10 cellular contexts compared by ENCODE assay signal in genomic region chr9:112447283-112447761, GRCh38. TPM values are rescaled to one million over a fixed set of nuclear protein-coding genes. Genes with fewer than 3 reads are reported as not detected.
DNase-seq lines count a peak whose midpoint lies in the region; ATAC-seq and TF ChIP-seq lines count a peak whose summit lies in the region.
"Had no signal": no experiment of that assay in that cellular context is flagged by ENCODE, and none has a peak within 500 bp of the region (broad histone marks: within the 10 kb centered on the region; RNA-seq: fewer than 3 reads in every experiment).

No MANE protein-coding gene starts in this region.

- H2AFZ ChIP-seq in SK-N-SH (ENCODE audit: low read depth), result no peak overlapping the region
- H2AFZ ChIP-seq: GM23338 had no signal

- no peaks in the 10 kb centered on the region for H4K20me1 ChIP-seq in SK-N-SH (ENCODE audit: insufficient read depth)

- peak; percentile 62 for ATAC-seq in gastroesophageal sphincter
- ATAC-seq in HG03280 (IDR thresholded peaks at IDR 0.05; ENCODE audit: unreplicated experiment), result no peak
- ATAC-seq: GM23338 had no signal

- peaks cover 6% of the 10 kb centered on the region for H3K4me1 Mint-ChIP-seq in activated CD4-positive, alpha-beta memory T cell treated with anti-CD3 and anti-CD28 coated beads, Interleukin-2, amount 10 ng/mL, durations not matched to agents 7 days and 5 days
- H3K4me1 Mint-ChIP-seq: GM23338 had no signal

- H3K36me3 ChIP-seq in SK-N-SH (replicated peaks in 1 of 2; ENCODE audit: control insufficient read depth in 1 of 2, insufficient read depth in 2 of 2, low read length in 1 of 2) (peaks cover 2 to 16% of the 10 kb centered on the region in 2 experiments), gastroesophageal sphincter (peaks cover 0 to 21% of the 10 kb centered on the region in 2 donors), skeletal muscle tissue (ENCODE audit: control insufficient read depth in 3 of 3, insufficient read depth in 3 of 3, low read length in 3 of 3) (peaks cover 0 to 6% (median 5%) of the 10 kb centered on the region in 3 donors), WERI-Rb-1 (peaks cover 2% of the 10 kb centered on the region; the same call in 1 of the 2 replicates)

- CTCF ChIA-PET in SK-N-SH (lab: Yijun Ruan, JAX), result no interaction called here
- CTCF ChIA-PET in activated CD4-positive, alpha-beta memory T cell treated with anti-CD3 and anti-CD28 coated beads, Interleukin-2, amount 10 ng/mL, durations not matched to agents 7 days and 5 days (lab: Charles Lee), result no interaction called here

- H3K4me3 Mint-ChIP-seq in activated CD4-positive, alpha-beta memory T cell treated with anti-CD3 and anti-CD28 coated beads, Interleukin-2, amount 10 ng/mL, durations not matched to agents 7 days and 5 days, result no peak overlapping the region
- H3K4me3 Mint-ChIP-seq: GM23338 had no signal

- H3K9me3 Mint-ChIP-seq in activated CD4-positive, alpha-beta memory T cell treated with anti-CD3 and anti-CD28 coated beads, Interleukin-2, amount 10 ng/mL, durations not matched to agents 7 days and 5 days, result no peaks in the 10 kb centered on the region
- H3K9me3 Mint-ChIP-seq: GM23338 had no signal

- H3K27me3 ChIP-seq in SK-N-SH (ENCODE audit: insufficient read depth) (no peaks in the 10 kb centered on the region), gastroesophageal sphincter (no peaks in the 10 kb centered on the region), skeletal muscle tissue (ENCODE audit: control insufficient read depth in 3 of 3, insufficient read depth in 3 of 3, low read length in 3 of 3) (no peaks in the 10 kb centered on the region), WERI-Rb-1 (ENCODE audit: insufficient read depth, low read depth, severe bottlenecking) (no peaks in the 10 kb centered on the region)

- 47% methylated on average over 2 of the region's 2 CpGs for WGBS in SK-N-SH (ENCODE audit: low lambda C conversion rate)
- WGBS in gastroesophageal sphincter (ENCODE audit: low coverage in 1 of 2), 2 donors, result 0 to 21% methylated on average over 1 to 2 of the region's 2 CpGs

- DNase-seq in HCEC 1CT (peak; percentile 34), SK-N-SH (no peak), WERI-Rb-1 (no peak), hypothalamus (lab: John Stamatoyannopoulos, UW) (no peak)
- DNase-seq in activated CD4-positive, alpha-beta memory T cell treated with anti-CD3 and anti-CD28 coated beads, Interleukin-2, amount 10 ng/mL, durations not matched to agents 7 days and 5 days, result no peak
- DNase-seq: NCI-H82 had no signal

- H3K27me3 Mint-ChIP-seq in activated CD4-positive, alpha-beta memory T cell treated with anti-CD3 and anti-CD28 coated beads, Interleukin-2, amount 10 ng/mL, durations not matched to agents 7 days and 5 days, result no peaks in the 10 kb centered on the region

- no peaks in the 10 kb centered on the region for H3K9me2 ChIP-seq in SK-N-SH

- TF ChIP-seq CTCF in SK-N-SH (IDR thresholded peaks at IDR 0.05) (no peak), gastroesophageal sphincter (IDR thresholded peaks at IDR 0.05) (no peak), WERI-Rb-1 (IDR thresholded peaks at IDR 0.05; ENCODE audit: low read depth, low read length) (no peak)

- H3K9ac ChIP-seq in SK-N-SH (no peak overlapping the region), skeletal muscle tissue (ENCODE audit: low read depth in 1 of 3, low read length in 3 of 3) (peak overlapping the region in 1 of 3 donors; percentile 34)

- H3K9me3 ChIP-seq in SK-N-SH, result no peaks in the 10 kb centered on the region
- H3K9me3 ChIP-seq in gastroesophageal sphincter, result no peaks in the 10 kb centered on the region
- H3K9me3 ChIP-seq in skeletal muscle tissue (ENCODE audit: control insufficient read depth in 3 of 3, low read length in 3 of 3), result no peaks in the 10 kb centered on the region
- no peaks in the 10 kb centered on the region for H3K9me3 ChIP-seq in WERI-Rb-1 (ENCODE audit: severe bottlenecking)

- no peaks in the 10 kb centered on the region for H3K36me3 Mint-ChIP-seq in activated CD4-positive, alpha-beta memory T cell treated with anti-CD3 and anti-CD28 coated beads, Interleukin-2, amount 10 ng/mL, durations not matched to agents 7 days and 5 days (ENCODE audit: low read depth)

- no peak for TF ChIP-seq POLR2A in gastroesophageal sphincter (IDR thresholded peaks at IDR 0.05)

- TF ChIP-seq RAD21 in SK-N-SH (IDR thresholded peaks at IDR 0.05; ENCODE audit: low read length), result no peak

- H3K27ac Mint-ChIP-seq in activated CD4-positive, alpha-beta memory T cell treated with anti-CD3 and anti-CD28 coated beads, Interleukin-2, amount 10 ng/mL, durations not matched to agents 7 days and 5 days, result no peak overlapping the region
- H3K27ac Mint-ChIP-seq: GM23338 had no signal

- TF ChIP-seq EP300 in SK-N-SH (IDR thresholded peaks at IDR 0.05; ENCODE audit: borderline replicate concordance in 1 of 2, low read depth in 1 of 2, low read length in 1 of 2), result no peak
- TF ChIP-seq EP300 in gastroesophageal sphincter (IDR thresholded peaks at IDR 0.05), result no peak

- H3K79me2 ChIP-seq in SK-N-SH (ENCODE audit: insufficient read depth), result no peaks in the 10 kb centered on the region

- H3K27ac ChIP-seq in SK-N-SH (ENCODE audit: low read depth in 2 of 2, low read length in 1 of 2) (peak overlapping the region; percentile 50 to 58; a peak in 3 of 4 replicates), gastroesophageal sphincter (peak overlapping the region in 2 of 4 donors; percentile 35 to 38), skeletal muscle tissue (ENCODE audit: low read depth, low read length) (peak overlapping the region; percentile 39), WERI-Rb-1 (no peak overlapping the region)

- POLR2A ChIA-PET in SK-N-SH (lab: Yijun Ruan, JAX), result no interaction called here
- POLR2A ChIA-PET in activated CD4-positive, alpha-beta memory T cell treated with anti-CD3 and anti-CD28 coated beads, Interleukin-2, amount 10 ng/mL, durations not matched to agents 7 days and 5 days (lab: Charles Lee), result no interaction called here

- H3K4me2 ChIP-seq in SK-N-SH, result peak overlapping the region; percentile 24; the same call in 1 of the 2 replicates
- H3K4me2 ChIP-seq: GM23338 had no signal

- H3F3A ChIP-seq in SK-N-SH (replicated peaks; ENCODE audit: insufficient read depth), result peaks cover 9% of the 10 kb centered on the region

- H3K4me1 ChIP-seq in SK-N-SH (ENCODE audit: control insufficient read depth in 1 of 2, insufficient read depth in 2 of 2, low read depth in 1 of 2, low read length in 1 of 2) (peaks cover 0 to 5% of the 10 kb centered on the region in 2 experiments; a peak in 1 of 4 replicates), gastroesophageal sphincter (peaks cover 0 to 18% (median 0%) of the 10 kb centered on the region in 3 donors), skeletal muscle tissue (ENCODE audit: control insufficient read depth in 3 of 3, insufficient read depth in 3 of 3, low read length in 3 of 3) (peaks cover 0 to 5% (median 0%) of the 10 kb centered on the region in 3 donors)

- H3K4me3 ChIP-seq in SK-N-SH (ENCODE audit: low read depth in 2 of 2, low read length in 1 of 2), result no peak overlapping the region
- H3K4me3 ChIP-seq in gastroesophageal sphincter, result no peak overlapping the region
- no peak overlapping the region for H3K4me3 ChIP-seq in skeletal muscle tissue (ENCODE audit: low read length in 3 of 3)
- H3K4me3 ChIP-seq in WERI-Rb-1 (ENCODE audit: low read depth, low read length), result no peak overlapping the region
- H3K4me3 ChIP-seq: GM23338 had no signal

TF ChIP-seq in SK-N-SH, 30 proteins besides CTCF, POLR2A, EP300 and RAD21:
- TF ChIP-seq TEAD4 (IDR thresholded peaks at IDR 0.05; ENCODE audit: borderline replicate concordance, insufficient read depth), result no peak
- 0 out of 2 replicates have a peak, but pooled peaks have one; percentile 19 for TF ChIP-seq TCF12 (IDR thresholded peaks at IDR 0.05)

RNA-seq across cellular contexts. Expression of gene KIAA1958, which starts 39.3 kb away (rescaled TPM):
- polyA plus RNA-seq in SK-N-SH (2012; rRNA removed), result 1.5 and 1.6 TPM in 2 replicates
- 1.4 and 1.7 TPM in 2 replicates for polyA plus RNA-seq in SK-N-SH (2012; cell fraction: cytosol; rRNA removed)
- 3.2 and 4.1 TPM in 2 replicates for polyA plus RNA-seq in SK-N-SH (2012; cell fraction: nucleus; rRNA removed)
- total RNA-seq in gastroesophageal sphincter (1 to 10 TPM; 3.5 to 8.4 (median 3.9) TPM), skeletal muscle tissue (3.7 TPM)
- total RNA-seq in activated CD4-positive, alpha-beta memory T cell treated with anti-CD3 and anti-CD28 coated beads, Interleukin-2, amount 10 ng/mL, durations not matched to agents 7 days and 5 days, result 1 to 10 TPM; 6.9 to 7.4 TPM
